1 cellular context compared by ENCODE assay signal in genomic region chr1:18716112-18716784, GRCh38.
TF ChIP-seq lines count a peak whose summit lies in the region.

No MANE protein-coding gene starts in this region.

TF ChIP-seq in K562, 482 proteins besides CTCF, POLR2A, EP300 and RAD21 (continued from another document and continues in another):
- TF ChIP-seq CEBPZ (IDR thresholded peaks at IDR 0.05; ENCODE audit: borderline replicate concordance, low read depth, low read length) (no peak), E4F1 (CRISPR knock-in tag; IDR thresholded peaks at IDR 0.05; ENCODE audit: borderline replicate concordance) (no peak), ZKSCAN3 (CRISPR knock-in tag; IDR thresholded peaks at IDR 0.05) (no peak), NR2C2 (CRISPR knock-in tag; IDR thresholded peaks at IDR 0.05) (no peak), NR2C2 (tag; IDR thresholded peaks at IDR 0.05) (no peak), ZNF518B (CRISPR knock-in tag; IDR thresholded peaks at IDR 0.05) (no peak), NUFIP1 (IDR thresholded peaks at IDR 0.05; ENCODE audit: partially characterized antibody) (no peak), IRF2 (CRISPR knock-in tag; IDR thresholded peaks at IDR 0.05) (no peak), HSF4 (CRISPR knock-in tag; IDR thresholded peaks at IDR 0.05; ENCODE audit: borderline replicate concordance) (no peak), BRD9 (IDR thresholded peaks at IDR 0.05; ENCODE audit: low read depth, partially characterized antibody) (no peak), TAF15 (IDR thresholded peaks at IDR 0.05; ENCODE audit: low read depth, low read length) (no peak), KAT2B (IDR thresholded peaks at IDR 0.05; ENCODE audit: low read depth, low read length) (no peak), CCAR2 (IDR thresholded peaks at IDR 0.05; ENCODE audit: low read depth, low read length) (no peak), THAP7 (CRISPR knock-in tag; IDR thresholded peaks at IDR 0.05) (no peak), HCFC1 (IDR thresholded peaks at IDR 0.05; ENCODE audit: low read depth, low read length) (no peak), THRB (CRISPR knock-in tag; conservative IDR thresholded peaks at IDR 0.05) (peak; percentile 66; the same call in 1 of the 2 replicates), XRCC5 (IDR thresholded peaks at IDR 0.05; ENCODE audit: low read depth, low read length) (no peak), ZNF133 (CRISPR knock-in tag; IDR thresholded peaks at IDR 0.05) (no peak), EGR1 (conservative IDR thresholded peaks at IDR 0.05) (peak; percentile 46), TAF1 (IDR thresholded peaks at IDR 0.05; ENCODE audit: control insufficient read depth, extremely low read depth, insufficient read depth, low read length, severe bottlenecking) (no peak), ZBTB43 (CRISPR knock-in tag; IDR thresholded peaks at IDR 0.05) (no peak), LEF1 (IDR thresholded peaks at IDR 0.05) (no peak), ARID1B (IDR thresholded peaks at IDR 0.05) (no peak; the same call in 1 of the 2 replicates), ZFP1 (CRISPR knock-in tag; IDR thresholded peaks at IDR 0.05) (no peak), ZNF24 (IDR thresholded peaks at IDR 0.05) (no peak), NR0B1 (IDR thresholded peaks at IDR 0.05; ENCODE audit: partially characterized antibody) (no peak), FIP1L1 (IDR thresholded peaks at IDR 0.05; ENCODE audit: low read depth, low read length, poor library complexity, severe bottlenecking) (no peak), MAFF (IDR thresholded peaks at IDR 0.05; ENCODE audit: low read length) (no peak), CLOCK (CRISPR knock-in tag; IDR thresholded peaks at IDR 0.05; ENCODE audit: borderline replicate concordance) (no peak), ZNF408 (CRISPR knock-in tag; IDR thresholded peaks at IDR 0.05; ENCODE audit: low read depth) (no peak), CTCFL (IDR thresholded peaks at IDR 0.05; ENCODE audit: borderline replicate concordance, insufficient read depth, low read depth, low read length, poor library complexity, severe bottlenecking) (no peak)
